In the genomic region with DNA sequence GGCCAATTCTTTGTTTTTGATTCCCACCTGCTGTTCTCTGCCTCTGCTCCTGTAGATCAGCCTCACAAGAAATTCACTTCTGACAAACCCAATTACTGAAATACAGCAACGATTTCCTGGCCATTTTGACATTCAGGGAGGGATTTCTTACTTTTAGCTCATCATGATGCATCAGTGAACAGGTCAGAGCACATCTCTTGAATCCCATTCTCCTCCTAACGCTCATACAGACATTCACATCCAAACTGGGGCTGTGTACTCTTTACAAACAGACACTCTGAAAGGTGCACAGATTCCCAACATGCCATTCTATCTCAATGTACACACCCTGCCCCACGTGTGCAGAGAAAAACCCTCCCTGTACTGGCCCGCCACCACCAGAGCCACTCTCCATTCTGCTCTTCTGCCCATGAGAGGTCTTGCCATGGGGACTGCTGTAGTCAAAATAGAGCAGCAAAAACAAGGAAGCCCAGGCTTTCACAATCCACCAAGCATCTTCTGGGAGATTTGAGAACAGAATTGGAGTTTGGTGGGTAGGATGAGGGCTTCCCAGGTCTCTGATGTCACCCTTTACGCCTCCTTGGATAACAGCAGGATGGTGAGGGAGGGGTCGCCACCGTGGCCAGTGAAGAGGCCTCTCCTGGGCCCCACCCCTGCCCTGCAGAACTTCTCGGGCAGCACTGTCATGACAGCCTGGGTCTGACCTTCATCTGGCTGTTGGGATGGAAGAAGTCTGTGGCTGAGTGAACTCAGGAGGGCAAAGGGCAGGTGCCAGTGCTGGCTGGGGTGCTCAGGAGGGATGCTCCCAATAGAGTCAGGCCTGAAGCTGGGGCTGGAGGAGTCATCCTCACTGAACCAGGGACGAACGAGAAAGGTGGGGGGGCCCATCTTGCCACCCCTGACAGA, we compare ENCODE assay signal across 12 cellular contexts. TPM values are rescaled to one million over a fixed set of nuclear protein-coding genes. Genes with fewer than 3 reads are reported as not detected.
DNase-seq lines count a peak whose midpoint lies in the region; ATAC-seq, FAIRE-seq and TF ChIP-seq lines count a peak whose summit lies in the region.
"Had no signal": no experiment of that assay in that cellular context is flagged by ENCODE, and none has a peak within 500 bp of the region (broad histone marks: within the 10 kb centered on the region; RNA-seq: fewer than 3 reads in every experiment).

No MANE protein-coding gene starts in this region.

- H3K9ac ChIP-seq in K562 (ENCODE audit: insufficient read depth in 1 of 2, low read depth in 2 of 2, low read length in 2 of 2), result no peak overlapping the region

- intact Hi-C loops in K562 (cut with micrococcal nuclease), result no loop called here
- intact Hi-C loops in sciatic nerve (cut with DNase I), result no loop called here
- intact Hi-C loops in body of pancreas (cut with DNase I), result no loop called here

- H3K36me3 ChIP-seq in K562 (ENCODE audit: control insufficient read depth, insufficient read depth, low read length) (no peaks in the 10 kb centered on the region), body of pancreas (replicated peaks in 1 of 2; ENCODE audit: insufficient read depth in 1 of 2, low read depth in 2 of 2) (no peaks in the 10 kb centered on the region)

- H2AFZ ChIP-seq in K562 (ENCODE audit: low read depth, low read length), result no peak overlapping the region

- POLR2A ChIA-PET in K562 (lab: Yijun Ruan, JAX), result interaction anchor here (0.7 to 1.9 kb wide), 5 partner anchors 9 to 131 kb away, joined by 3 to 6 read pairs (median 3); no protein-coding TSS in a partner anchor

- H3K27ac Mint-ChIP-seq in glutamatergic neuron (ENCODE audit: unreplicated experiment), result peak overlapping the region; percentile 1
- H3K27ac Mint-ChIP-seq: activated T-helper 1 cell treated with anti-CD3 and anti-CD28 coated beads, Interleukin-12 subunit alpha, Interleukin-12 subunit beta, Interleukin-2, Interleukin-4 antibody, amounts not matched to agents 30 ng/mL and 10 ng/mL and 1 ng/mL, durations not matched to agents 14 hours and 24 hours and 36 hours had no signal

- H3K4me1 Mint-ChIP-seq in glutamatergic neuron (ENCODE audit: low read depth, unreplicated experiment), result peaks cover 26% of the 10 kb centered on the region

- FAIRE-seq in K562 (lab: Jason Lieb, UNC) (no peak), GM12891 (lab: Jason Lieb, UNC) (no peak)
- FAIRE-seq: G401.6 had no signal

- no peaks in the 10 kb centered on the region for H3K79me2 ChIP-seq in K562 (ENCODE audit: control insufficient read depth, insufficient read depth, low read length)

- no peaks in the 10 kb centered on the region for H3K36me3 Mint-ChIP-seq in glutamatergic neuron (ENCODE audit: unreplicated experiment)

- no peak for TF ChIP-seq CTCF in AG10803 (conservative IDR thresholded peaks at IDR 0.05; ENCODE audit: low read length)
- TF ChIP-seq CTCF in K562 (IDR thresholded peaks at IDR 0.05 in 2 of 3, conservative IDR thresholded peaks at IDR 0.05 in 1 of 3; ENCODE audit: insufficient read depth in 2 of 3, low read depth in 1 of 3, low read length in 3 of 3), result no peak
- TF ChIP-seq CTCF in glutamatergic neuron (IDR thresholded peaks at IDR 0.05; ENCODE audit: partially characterized antibody, unreplicated experiment), result no peak
- TF ChIP-seq CTCF in body of pancreas (IDR thresholded peaks at IDR 0.05), result no peak

- H3K9me3 ChIP-seq in K562 (replicated peaks; ENCODE audit: control insufficient read depth, insufficient read depth, low read depth, low read length) (no peaks in the 10 kb centered on the region), body of pancreas (no peaks in the 10 kb centered on the region)
- H3K9me3 ChIP-seq: MG63 had no signal

- no peak overlapping the region for H3K4me2 ChIP-seq in K562 (ENCODE audit: insufficient read depth, low read length)

- TF ChIP-seq POLR2A in K562 (conservative IDR thresholded peaks at IDR 0.05), result no peak
- no peak for TF ChIP-seq POLR2A in GM12891 (IDR thresholded peaks at IDR 0.05; ENCODE audit: low read depth, low read length)
- TF ChIP-seq POLR2A in body of pancreas (IDR thresholded peaks at IDR 0.05), result no peak

- peak overlapping the region; percentile 30 for H3K4me3 ChIP-seq in AG10803 (ENCODE audit: low read length)
- no peak overlapping the region for H3K4me3 ChIP-seq in K562
- H3K4me3 ChIP-seq in body of pancreas, result no peak overlapping the region
- H3K4me3 ChIP-seq: dorsolateral prefrontal cortex, MG63 had no signal

- 0 out of 2 replicates have a peak, but pooled peaks cover 3% of the 10 kb centered on the region for H4K20me1 ChIP-seq in K562 (replicated peaks; ENCODE audit: control insufficient read depth, insufficient read depth, low read length)

- H3K9me1 ChIP-seq in K562 (ENCODE audit: control insufficient read depth, insufficient read depth, low read length), result no peaks in the 10 kb centered on the region

- no peak for ATAC-seq in K562
- peak; percentile 1 for ATAC-seq in sciatic nerve
- ATAC-seq in body of pancreas, result no peak
- ATAC-seq in GM21515 (IDR thresholded peaks at IDR 0.05; ENCODE audit: unreplicated experiment), result no peak

- peaks cover 7% of the 10 kb centered on the region for H3K9me3 Mint-ChIP-seq in glutamatergic neuron (ENCODE audit: unreplicated experiment)
- H3K9me3 Mint-ChIP-seq: activated T-helper 1 cell treated with anti-CD3 and anti-CD28 coated beads, Interleukin-12 subunit alpha, Interleukin-12 subunit beta, Interleukin-2, Interleukin-4 antibody, amounts not matched to agents 30 ng/mL and 10 ng/mL and 1 ng/mL, durations not matched to agents 14 hours and 24 hours and 36 hours had no signal

- H3K4me3 Mint-ChIP-seq in glutamatergic neuron (ENCODE audit: unreplicated experiment), result peak overlapping the region; percentile 22
- H3K4me3 Mint-ChIP-seq: activated T-helper 1 cell treated with anti-CD3 and anti-CD28 coated beads, Interleukin-12 subunit alpha, Interleukin-12 subunit beta, Interleukin-2, Interleukin-4 antibody, amounts not matched to agents 30 ng/mL and 10 ng/mL and 1 ng/mL, durations not matched to agents 14 hours and 24 hours and 36 hours had no signal

- WGBS in K562 (ENCODE audit: insufficient coverage, low coverage, missing lambda C conversion rate), result 53% methylated on average over 7 of the region's 10 CpGs
- 80 to 86% methylated on average over 6 to 10 of the region's 10 CpGs for WGBS in body of pancreas, 2 donors

- H3K4me1 ChIP-seq in K562 (replicated peaks in 1 of 2; ENCODE audit: control insufficient read depth in 2 of 2, insufficient read depth in 2 of 2, low read length in 2 of 2) (peaks cover 10% of the 10 kb centered on the region in 2 experiments; a peak in 3 of 5 replicates), body of pancreas (no peaks in the 10 kb centered on the region)

- TF ChIP-seq RAD21 in K562 (CRISPR knock-in tag; conservative IDR thresholded peaks at IDR 0.05 in 1 of 2, IDR thresholded peaks at IDR 0.05 in 1 of 2), result no peak

- H3K27me3 Mint-ChIP-seq in glutamatergic neuron (ENCODE audit: unreplicated experiment), result peaks cover 7% of the 10 kb centered on the region

- H3K27me3 ChIP-seq in K562 (ENCODE audit: control insufficient read depth in 2 of 2, insufficient read depth in 2 of 2, low read length in 2 of 2) (no peaks in the 10 kb centered on the region), body of pancreas (no peaks in the 10 kb centered on the region)
- H3K27me3 ChIP-seq: dorsolateral prefrontal cortex, MG63 had no signal

- no peak overlapping the region; the same call in 2 of the 3 replicates for H3K27ac ChIP-seq in K562 (ENCODE audit: extremely low read depth, low read depth, low read length)
- peak overlapping the region in 2 of 4 donors; percentile 36 to 42 for H3K27ac ChIP-seq in body of pancreas

- in situ Hi-C loops in K562 (cut with MboI), result no loop called here

- CTCF ChIA-PET in K562 (lab: Yijun Ruan, JAX; ENCODE audit: low intra/inter-chr PET ratio), result no interaction called here

- no TSS peak for BruUV-seq in K562 (replicated peaks; lab: Mats Ljungman, UMichigan)

- no peak for TF ChIP-seq EP300 in K562 (IDR thresholded peaks at IDR 0.05; ENCODE audit: low read length)

- DNase-seq in AG10803 (ENCODE audit: low read depth) (peak; percentile 32), K562 (ENCODE audit: extremely low read depth in 1 of 4, low spot score in 3 of 4) (no peak), glutamatergic neuron (no peak), sciatic nerve (ENCODE audit: low spot score) (no peak), GM12891 (ENCODE audit: insufficient read length, low spot score) (no peak), body of pancreas (no peak), T1000 (lab: John Stamatoyannopoulos, UW) (no peak)

TF ChIP-seq in GM12891, 5 proteins besides CTCF, POLR2A, EP300 and RAD21:
- no peak for TF ChIP-seq POLR2AphosphoS5 (IDR thresholded peaks at IDR 0.05; ENCODE audit: low read depth, low read length)
- no peak for TF ChIP-seq SPI1 (IDR thresholded peaks at IDR 0.05; ENCODE audit: low read depth, low read length)
- no peak for TF ChIP-seq PAX5 (IDR thresholded peaks at IDR 0.05; ENCODE audit: insufficient read depth, low read length, severe bottlenecking)
- no peak for TF ChIP-seq POU2F2 (IDR thresholded peaks at IDR 0.05; ENCODE audit: low read depth, low read length)
- TF ChIP-seq TAF1 (IDR thresholded peaks at IDR 0.05; ENCODE audit: low read depth, low read length), result no peak

RNA-seq across cellular contexts. Expression of gene ZFP36L2, which starts 41.9 kb away (rescaled TPM):
- 9.5 and 13.7 TPM in 2 replicates for total RNA-seq in K562 (2011; cell fraction: chromatin; rRNA removed; ENCODE audit: low replicate concordance)
- total RNA-seq in K562 (2011; cell fraction: nucleolus; rRNA removed), result 9.7 and 10.2 TPM in 2 replicates
- 11.8 and 19.4 TPM in 2 replicates for total RNA-seq in K562 (2011; cell fraction: nucleoplasm; rRNA removed)
- total RNA-seq in K562 (2014; rRNA removed) (4.1 and 6.2 TPM in 2 replicates), K562 (2014; rRNA removed; fragmentation: Illumina TruSeq; extraction: Trizol) (6.2 and 6.4 TPM in 2 replicates), K562 (2015; rRNA removed; fragmentation: Illumina TruSeq; extraction: Trizol) (6.6 and 7.9 TPM in 2 replicates), K562 (2021) (60.6 and 62.1 TPM in 2 replicates), glutamatergic neuron (ENCODE audit: unreplicated experiment) (0.88 TPM), sciatic nerve (172 TPM), body of pancreas (100 to 1,000 TPM in 1 of 2 donors, 10 to 100 TPM in 1; 57.1 to 116 TPM)
- polyA plus RNA-seq in K562 (2011; rRNA removed) (6.5 and 11.7 TPM in 2 replicates), K562 (2014; fragmentation: Illumina TruSeq; extraction: Trizol) (20.0 and 20.3 TPM in 2 replicates), K562 (2014; fragmentation: Nextera tagmentation; extraction: Ambion mirVana) (10 to 100 TPM; 32.4 to 42.8 TPM), K562 (2014; rRNA removed) (21.8 and 23.7 TPM in 2 replicates)
- 3.1 and 12.8 TPM in 2 replicates for polyA plus RNA-seq in K562 (2011; cell fraction: cytosol; rRNA removed)
- 6.0 and 19.0 TPM in 2 replicates for polyA plus RNA-seq in K562 (2011; cell fraction: nucleus; rRNA removed)
- 27.2 and 38.8 TPM in 2 replicates for polyA plus RNA-seq in K562 (2012)
- polyA minus RNA-seq in K562 (2011; rRNA and poly(A)+ RNA removed), result 4.3 and 5.1 TPM in 2 replicates
- polyA minus RNA-seq in K562 (2011; cell fraction: cytosol; rRNA and poly(A)+ RNA removed), result 17.1 and 23.8 TPM in 2 replicates
- 6.4 and 8.1 TPM in 2 replicates for polyA minus RNA-seq in K562 (2011; cell fraction: nucleus; rRNA and poly(A)+ RNA removed)
- polyA plus RNA-seq in GM12891 (2012; ENCODE audit: low read depth, missing spikeins), result 16.6 TPM
